16 cellular contexts compared by ENCODE assay signal in genomic region chr4:135838889-135839288, GRCh38.
DNase-seq lines count a peak whose midpoint lies in the region; TF ChIP-seq lines count a peak whose summit lies in the region.
"Had no signal": no experiment of that assay in that cellular context is flagged by ENCODE, and none has a peak within 500 bp of the region (broad histone marks: within the 10 kb centered on the region; RNA-seq: fewer than 3 reads in every experiment).

No MANE protein-coding gene starts in this region.

- no peaks in the 10 kb centered on the region for H3K4me1 ChIP-seq in tibial artery
- H3K4me1 ChIP-seq: left lung had no signal

- H3K4me3 Mint-ChIP-seq in activated naive CD4-positive, alpha-beta T cell treated with anti-CD3 and anti-CD28 coated beads for 36 hours, result no peak overlapping the region
- H3K4me3 Mint-ChIP-seq: activated CD4-positive, alpha-beta T cell treated with anti-CD3 and anti-CD28 coated beads, Interleukin-2, amount 10 ng/mL, durations not matched to agents 7 days and 5 days; activated naive CD4-positive, alpha-beta T cell treated with anti-CD3 and anti-CD28 coated beads, Interleukin-2, amount 50 U/mL, for 24 hours; CD4-positive, CD25-positive, alpha-beta regulatory T cell had no signal

- H3K4me3 ChIP-seq in astrocyte of the spinal cord (ENCODE audit: low read depth, low read length) (no peak overlapping the region), tibial artery (no peak overlapping the region)
- H3K4me3 ChIP-seq: left lung had no signal

- H3K27ac ChIP-seq in tibial artery, result no peak overlapping the region
- H3K27ac ChIP-seq: left lung had no signal

- no peak overlapping the region for H3K27ac Mint-ChIP-seq in activated naive CD4-positive, alpha-beta T cell treated with anti-CD3 and anti-CD28 coated beads for 36 hours
- H3K27ac Mint-ChIP-seq: activated CD4-positive, alpha-beta T cell treated with anti-CD3 and anti-CD28 coated beads, Interleukin-2, amount 10 ng/mL, durations not matched to agents 7 days and 5 days; activated naive CD4-positive, alpha-beta T cell treated with anti-CD3 and anti-CD28 coated beads, Interleukin-2, amount 50 U/mL, for 24 hours; CD4-positive, CD25-positive, alpha-beta regulatory T cell had no signal

- DNase-seq in Caki2 (ENCODE audit: low read depth) (peak; percentile 77), MV-4-11 (lab: John Stamatoyannopoulos, UW) (peak; percentile 56), astrocyte of the spinal cord (ENCODE audit: low read depth, low spot score) (peak; percentile 87), left kidney (ENCODE audit: low read depth, low spot score) (peak; percentile 6), tibial artery (no peak), NCI-H2081 treated with DMSO at 0.1 percent for 48 hours (lab: John Stamatoyannopoulos, UW) (no peak)
- no peak for DNase-seq in stimulated activated CD4-positive, alpha-beta T cell treated with anti-CD3 and anti-CD28 coated beads, Interleukin-4, amount 100 ng/mL, for 1 hour
- DNase-seq in activated naive CD4-positive, alpha-beta T cell treated with anti-CD3 and anti-CD28 coated beads for 36 hours, result no peak
- DNase-seq: activated CD4-positive, alpha-beta T cell treated with anti-CD3 and anti-CD28 coated beads, Interleukin-2, amount 10 ng/mL, durations not matched to agents 7 days and 5 days; CD4-positive, CD25-positive, alpha-beta regulatory T cell; HCEC 1CT; left lung; NCI-H1105 treated with DMSO at 0.1 percent for 48 hours; right cardiac atrium; SHP77 treated with DMSO at 0.1 percent for 48 hours had no signal

- H3K9me3 Mint-ChIP-seq in activated naive CD4-positive, alpha-beta T cell treated with anti-CD3 and anti-CD28 coated beads for 36 hours, result peaks cover 7% of the 10 kb centered on the region
- H3K9me3 Mint-ChIP-seq: activated naive CD4-positive, alpha-beta T cell treated with anti-CD3 and anti-CD28 coated beads, Interleukin-2, amount 50 U/mL, for 24 hours had no signal

- intact Hi-C loops in tibial artery (cut with DNase I; ENCODE audit: low total_unique reads), result no loop called here
- intact Hi-C loops in activated naive CD4-positive, alpha-beta T cell treated with anti-CD3 and anti-CD28 coated beads for 36 hours (cut with micrococcal nuclease), result no loop called here

- H3K36me3 Mint-ChIP-seq in activated naive CD4-positive, alpha-beta T cell treated with anti-CD3 and anti-CD28 coated beads for 36 hours (ENCODE audit: low read depth), result no peaks in the 10 kb centered on the region
- H3K36me3 Mint-ChIP-seq: activated naive CD4-positive, alpha-beta T cell treated with anti-CD3 and anti-CD28 coated beads, Interleukin-2, amount 50 U/mL, for 24 hours; CD4-positive, CD25-positive, alpha-beta regulatory T cell had no signal

- CTCF ChIA-PET in activated naive CD4-positive, alpha-beta T cell treated with anti-CD3 and anti-CD28 coated beads for 36 hours (lab: Charles Lee), result no interaction called here

- H3K27me3 Mint-ChIP-seq in activated naive CD4-positive, alpha-beta T cell treated with anti-CD3 and anti-CD28 coated beads for 36 hours (ENCODE audit: low read depth), result no peaks in the 10 kb centered on the region
- H3K27me3 Mint-ChIP-seq: activated CD4-positive, alpha-beta T cell treated with anti-CD3 and anti-CD28 coated beads, Interleukin-2, amount 10 ng/mL, durations not matched to agents 7 days and 5 days; activated naive CD4-positive, alpha-beta T cell treated with anti-CD3 and anti-CD28 coated beads, Interleukin-2, amount 50 U/mL, for 24 hours; CD4-positive, CD25-positive, alpha-beta regulatory T cell had no signal

- H3K36me3 ChIP-seq in tibial artery, result no peaks in the 10 kb centered on the region
- H3K36me3 ChIP-seq: left lung had no signal

- no peaks in the 10 kb centered on the region for H3K4me1 Mint-ChIP-seq in activated naive CD4-positive, alpha-beta T cell treated with anti-CD3 and anti-CD28 coated beads for 36 hours (ENCODE audit: low read depth)
- H3K4me1 Mint-ChIP-seq: activated CD4-positive, alpha-beta T cell treated with anti-CD3 and anti-CD28 coated beads, Interleukin-2, amount 10 ng/mL, durations not matched to agents 7 days and 5 days; activated naive CD4-positive, alpha-beta T cell treated with anti-CD3 and anti-CD28 coated beads, Interleukin-2, amount 50 U/mL, for 24 hours; CD4-positive, CD25-positive, alpha-beta regulatory T cell had no signal

- in situ Hi-C loops in Caki2 (cut with HindIII; ENCODE audit: low pct_unique_long_range_greater_than_20kb, low sequenced_read_pairs) (no loop called here), astrocyte of the spinal cord (cut with HindIII; ENCODE audit: low sequenced_read_pairs) (no loop called here)

- TF ChIP-seq CTCF in astrocyte of the spinal cord (IDR thresholded peaks at IDR 0.05; ENCODE audit: low read depth, low read length) (no peak), tibial artery (IDR thresholded peaks at IDR 0.05) (no peak)

- H3K9me3 ChIP-seq in tibial artery, result no peaks in the 10 kb centered on the region
- H3K9me3 ChIP-seq: left lung had no signal

- H3K27me3 ChIP-seq in tibial artery, result no peaks in the 10 kb centered on the region
- H3K27me3 ChIP-seq: left lung had no signal

Comparison
In these comparisons a context has a peak if more than half of its experiments do, and no peak if none do; other contexts are left out.
1. DNase-seq: peak in Caki2 (single experiment), MV-4-11 (single experiment), astrocyte of the spinal cord (single experiment) and left kidney (single experiment); none in stimulated activated CD4-positive, alpha-beta T cell treated with anti-CD3 and anti-CD28 coated beads, Interleukin-4, amount 100 ng/mL, for 1 hour (single experiment), tibial artery (0 of 2), activated naive CD4-positive, alpha-beta T cell treated with anti-CD3 and anti-CD28 coated beads for 36 hours (single experiment) and NCI-H2081 treated with DMSO at 0.1 percent for 48 hours (single experiment).